8 cellular contexts compared by ENCODE assay signal in the genomic region with DNA sequence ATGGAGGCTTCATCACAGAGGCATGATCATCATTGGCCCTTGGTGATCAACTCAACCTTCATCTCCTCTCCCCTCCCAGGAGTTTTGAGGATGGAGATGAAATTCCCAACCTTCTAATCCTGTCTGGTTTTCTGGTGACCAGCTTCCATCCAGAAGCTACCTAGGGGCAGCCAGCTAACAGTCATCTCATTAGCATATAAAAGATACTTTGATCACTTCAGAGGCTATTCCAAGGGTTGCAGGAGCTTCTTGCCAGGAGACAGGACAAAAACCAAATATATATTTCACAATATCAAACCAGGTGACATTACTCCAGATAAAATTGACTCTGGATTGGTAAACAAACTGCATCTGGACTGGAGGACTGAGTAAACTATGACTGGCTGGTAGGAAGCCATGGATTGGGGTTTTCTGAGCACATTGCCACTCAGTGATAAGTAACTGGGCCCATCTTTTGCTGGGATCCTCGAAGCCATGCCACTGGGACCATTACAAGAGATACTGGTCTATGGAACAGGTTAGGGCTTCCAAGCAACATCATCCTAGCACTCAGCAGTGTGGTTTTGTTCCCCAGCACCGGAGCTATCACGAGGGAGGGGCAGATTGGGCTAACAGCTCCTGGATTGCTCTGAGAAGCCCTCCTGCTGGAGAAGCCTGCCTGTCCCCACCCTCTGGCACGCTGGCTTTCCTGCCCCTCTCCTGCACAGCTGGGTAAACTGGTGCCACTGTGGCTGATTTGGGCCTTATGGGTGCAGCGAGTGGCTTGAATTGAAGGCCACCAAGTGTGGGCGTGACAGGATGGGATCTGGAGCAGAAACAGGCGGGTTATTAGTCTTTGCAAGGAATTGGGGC.
DNase-seq lines count a peak whose midpoint lies in the region; ATAC-seq, FAIRE-seq and TF ChIP-seq lines count a peak whose summit lies in the region.
"Not testable (repeated sequence)": the region's sequence is repeated elsewhere in the genome, so short reads cannot be mapped to it uniquely, and the experiment has no call there.

No MANE protein-coding gene starts in this region.

- not testable (repeated sequence) for TF ChIP-seq POLR2A in right lobe of liver (IDR thresholded peaks at IDR 0.05)

- FAIRE-seq in bronchial epithelial cell (lab: Jason Lieb, UNC), result peak; percentile 99

- H3K27me3 Mint-ChIP-seq in CD14-positive monocyte (ENCODE audit: low read depth in 3 of 3); activated B cell treated with CpG ODN at 0.5 μM for 24 hours; stimulated activated naive B cell treated with anti-CD40 and anti-IgM and Interleukin-4, amounts not matched to agents 10 μg/mL and 1 μg/mL and 100 μg/mL, for 72 hours: not testable (repeated sequence)

- peak overlapping the region in 2 of 3 donors; percentile 21 to 49 for H3K27ac ChIP-seq in right lobe of liver

- not testable (repeated sequence) for H3K4me3 ChIP-seq in bronchial epithelial cell (ENCODE audit: low read depth, low read length); right lobe of liver

- H3K9me3 ChIP-seq in right lobe of liver, result not testable (repeated sequence)

- CTCF ChIA-PET in activated B cell treated with CpG ODN at 0.5 μM for 24 hours (lab: Charles Lee), result not testable (repeated sequence)

- not testable (repeated sequence) for H3K4me1 ChIP-seq in right lobe of liver

- not testable (repeated sequence) for H3K9me3 Mint-ChIP-seq in CD14-positive monocyte; activated B cell treated with CpG ODN at 0.5 μM for 24 hours; stimulated activated naive B cell treated with anti-CD40 and anti-IgM and Interleukin-4, amounts not matched to agents 10 μg/mL and 1 μg/mL and 100 μg/mL, for 72 hours

- H3K27me3 ChIP-seq in bronchial epithelial cell (ENCODE audit: control insufficient read depth, insufficient read depth, low read length); right lobe of liver: not testable (repeated sequence)

- not testable (repeated sequence) for H3K4me1 Mint-ChIP-seq in CD14-positive monocyte
- peaks cover 12% of the 10 kb centered on the region for H3K4me1 Mint-ChIP-seq in activated B cell treated with CpG ODN at 0.5 μM for 24 hours
- H3K4me1 Mint-ChIP-seq in stimulated activated naive B cell treated with anti-CD40 and anti-IgM and Interleukin-4, amounts not matched to agents 10 μg/mL and 1 μg/mL and 100 μg/mL, for 72 hours, result peaks cover 7 to 12% of the 10 kb centered on the region in 2 donors

- intact Hi-C loops in CD14-positive monocyte (cut with micrococcal nuclease); activated B cell treated with CpG ODN at 0.5 μM for 24 hours (cut with micrococcal nuclease); right lobe of liver (cut with DNase I): not testable (repeated sequence)

- DNase-seq in CD14-positive monocyte (ENCODE audit: low spot score); activated B cell treated with CpG ODN at 0.5 μM for 24 hours; bronchial epithelial cell (ENCODE audit: low read depth); stimulated activated naive B cell treated with anti-CD40 and anti-IgM and Interleukin-4, amounts not matched to agents 10 μg/mL and 1 μg/mL and 100 μg/mL, for 72 hours: not testable (repeated sequence)
- peak in 1 of 3 donors; percentile 47 for DNase-seq in right lobe of liver

- H3K36me3 ChIP-seq in bronchial epithelial cell (ENCODE audit: control insufficient read depth, insufficient read depth, low read length); right lobe of liver: not testable (repeated sequence)

- H3K4me3 Mint-ChIP-seq in CD14-positive monocyte, result not testable (repeated sequence)
- peak overlapping the region; percentile 54 for H3K4me3 Mint-ChIP-seq in activated B cell treated with CpG ODN at 0.5 μM for 24 hours
- H3K4me3 Mint-ChIP-seq in stimulated activated naive B cell treated with anti-CD40 and anti-IgM and Interleukin-4, amounts not matched to agents 10 μg/mL and 1 μg/mL and 100 μg/mL, for 72 hours, result peak overlapping the region in 1 of 2 donors; percentile 9

- H3K27ac Mint-ChIP-seq in CD14-positive monocyte (peak overlapping the region in 4 of 7 donors; percentile 36 to 87 (median 70)), activated B cell treated with CpG ODN at 0.5 μM for 24 hours (peak overlapping the region; percentile 74)
- H3K27ac Mint-ChIP-seq in stimulated activated naive B cell treated with anti-CD40 and anti-IgM and Interleukin-4, amounts not matched to agents 10 μg/mL and 1 μg/mL and 100 μg/mL, for 72 hours, result peak overlapping the region; percentile 37

- H3K36me3 Mint-ChIP-seq in CD14-positive monocyte (peaks cover 39 to 42% of the 10 kb centered on the region in 2 donors), activated B cell treated with CpG ODN at 0.5 μM for 24 hours (ENCODE audit: low read depth) (peaks cover 36% of the 10 kb centered on the region)
- H3K36me3 Mint-ChIP-seq in stimulated activated naive B cell treated with anti-CD40 and anti-IgM and Interleukin-4, amounts not matched to agents 10 μg/mL and 1 μg/mL and 100 μg/mL, for 72 hours, result not testable (repeated sequence)

- TF ChIP-seq CTCF in CD14-positive monocyte (IDR thresholded peaks at IDR 0.05); activated B cell treated with CpG ODN at 0.5 μM for 24 hours (IDR thresholded peaks at IDR 0.05); bronchial epithelial cell (IDR thresholded peaks at IDR 0.05; ENCODE audit: insufficient read depth, low read length, severe bottlenecking); right lobe of liver (IDR thresholded peaks at IDR 0.05): not testable (repeated sequence)

- ATAC-seq in GM19025 (IDR thresholded peaks at IDR 0.05; ENCODE audit: low read depth, unreplicated experiment) (peak; percentile 7), HG02571 (IDR thresholded peaks at IDR 0.05; ENCODE audit: unreplicated experiment) (peak; percentile 11), HG03159 (IDR thresholded peaks at IDR 0.05; ENCODE audit: unreplicated experiment) (peak; percentile 2), right lobe of liver (peak; percentile 75 to 84 (median 79))
- not testable (repeated sequence) for ATAC-seq in activated B cell treated with CpG ODN at 0.5 μM for 24 hours (ENCODE audit: low read depth)
- peak; percentile 3 to 29 for ATAC-seq in stimulated activated naive B cell treated with anti-CD40 and anti-IgM and Interleukin-4, amounts not matched to agents 10 μg/mL and 1 μg/mL and 100 μg/mL, for 72 hours (replicated peaks)

- POLR2A ChIA-PET in activated B cell treated with CpG ODN at 0.5 μM for 24 hours (lab: Charles Lee), result interaction anchor here (1.2 kb wide), 1 partner anchor 14 kb away, joined by 4 read pairs; no protein-coding TSS in a partner anchor

- 47% methylated on average over 7 of the region's 7 CpGs for WGBS in right lobe of liver (ENCODE audit: insufficient coverage, low coverage, low lambda C conversion rate, missing lambda C conversion rate)
